1 cellular context compared by ENCODE assay signal in the genomic region with DNA sequence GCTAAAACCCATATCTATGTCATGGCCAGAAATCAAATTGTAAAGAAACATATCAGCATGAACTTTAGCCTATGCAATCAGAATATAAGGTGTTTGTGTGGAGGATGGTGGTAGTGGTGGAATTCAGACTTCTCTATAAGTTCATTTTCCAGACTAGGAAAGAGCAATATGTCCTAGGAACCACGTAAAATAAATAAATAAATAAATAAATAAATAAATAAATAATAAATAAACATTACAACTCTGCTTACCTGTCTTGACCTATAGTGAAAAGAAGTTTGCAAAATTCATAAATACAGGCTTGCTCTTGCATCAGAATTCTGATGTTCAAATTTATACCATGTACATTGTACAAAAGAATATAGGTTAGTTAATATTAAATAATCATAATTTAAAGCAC.
TF ChIP-seq lines count a peak whose summit lies in the region.

No MANE protein-coding gene starts in this region.

TF ChIP-seq in HEK293, 187 proteins besides CTCF, POLR2A, EP300 and RAD21 (continued from another document and continues in another):
- peak; percentile 87 for TF ChIP-seq ZNF394 (tag by site-specific recombination; IDR thresholded peaks at IDR 0.05; ENCODE audit: borderline replicate concordance)
- TF ChIP-seq ZNF560 (tag by site-specific recombination; IDR thresholded peaks at IDR 0.05; ENCODE audit: borderline replicate concordance): peak; percentile 11; the same call in 1 of the 2 replicates
- no peak for TF ChIP-seq ZNF132 (tag by site-specific recombination; IDR thresholded peaks at IDR 0.05; ENCODE audit: borderline replicate concordance)
- no peak for TF ChIP-seq KLF10 (tag by site-specific recombination; IDR thresholded peaks at IDR 0.05)
- TF ChIP-seq ZNF174 (tag by site-specific recombination; IDR thresholded peaks at IDR 0.05): no peak
- TF ChIP-seq ZNF2 (tag by site-specific recombination; IDR thresholded peaks at IDR 0.05): no peak
- TF ChIP-seq ZSCAN18 (tag by site-specific recombination; IDR thresholded peaks at IDR 0.05): no peak
- no peak for TF ChIP-seq ZNF335 (tag by site-specific recombination; conservative IDR thresholded peaks at IDR 0.05)
- TF ChIP-seq, protein P1, sequence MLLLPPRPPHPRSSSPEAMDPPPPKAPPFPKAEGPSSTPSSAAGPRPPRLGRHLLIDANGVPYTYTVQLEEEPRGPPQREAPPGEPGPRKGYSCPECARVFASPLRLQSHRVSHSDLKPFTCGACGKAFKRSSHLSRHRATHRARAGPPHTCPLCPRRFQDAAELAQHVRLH (tag by site-specific recombination; IDR thresholded peaks at IDR 0.05): no peak
- TF ChIP-seq ZNF692 (tag by site-specific recombination; IDR thresholded peaks at IDR 0.05): no peak
- TF ChIP-seq, protein P2, sequence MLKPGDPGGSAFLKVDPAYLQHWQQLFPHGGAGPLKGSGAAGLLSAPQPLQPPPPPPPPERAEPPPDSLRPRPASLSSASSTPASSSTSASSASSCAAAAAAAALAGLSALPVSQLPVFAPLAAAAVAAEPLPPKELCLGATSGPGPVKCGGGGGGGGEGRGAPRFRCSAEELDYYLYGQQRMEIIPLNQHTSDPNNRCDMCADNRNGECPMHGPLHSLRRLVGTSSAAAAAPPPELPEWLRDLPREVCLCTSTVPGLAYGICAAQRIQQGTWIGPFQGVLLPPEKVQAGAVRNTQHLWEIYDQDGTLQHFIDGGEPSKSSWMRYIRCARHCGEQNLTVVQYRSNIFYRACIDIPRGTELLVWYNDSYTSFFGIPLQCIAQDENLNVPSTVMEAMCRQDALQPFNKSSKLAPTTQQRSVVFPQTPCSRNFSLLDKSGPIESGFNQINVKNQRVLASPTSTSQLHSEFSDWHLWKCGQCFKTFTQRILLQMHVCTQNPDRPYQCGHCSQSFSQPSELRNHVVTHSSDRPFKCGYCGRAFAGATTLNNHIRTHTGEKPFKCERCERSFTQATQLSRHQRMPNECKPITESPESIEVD (tag by site-specific recombination; IDR thresholded peaks at IDR 0.05): no peak
- TF ChIP-seq ZNF555 (tag by site-specific recombination; conservative IDR thresholded peaks at IDR 0.05): peak; percentile 84
- TF ChIP-seq ZNF501 (tag by site-specific recombination; IDR thresholded peaks at IDR 0.05): peak; percentile 61; the same call in 1 of the 2 replicates
- 0 out of 2 replicates have a peak, but pooled peaks have one; percentile 28 for TF ChIP-seq ZNF292 (tag by site-specific recombination; IDR thresholded peaks at IDR 0.05; ENCODE audit: borderline replicate concordance, low read depth)
- 0 out of 2 replicates have a peak, but pooled peaks have one; percentile 32 for TF ChIP-seq ZNF404 (tag by site-specific recombination; IDR thresholded peaks at IDR 0.05)
- no peak for TF ChIP-seq SP2 (tag by site-specific recombination; IDR thresholded peaks at IDR 0.05)
- peak; percentile 84 for TF ChIP-seq ZNF518A (tag by site-specific recombination; conservative IDR thresholded peaks at IDR 0.05; ENCODE audit: low read depth)
- peak; percentile 74 for TF ChIP-seq ZBTB8A (tag by site-specific recombination; IDR thresholded peaks at IDR 0.05)
- TF ChIP-seq ZNF19 (tag by site-specific recombination; IDR thresholded peaks at IDR 0.05; ENCODE audit: low read depth): 0 out of 2 replicates have a peak, but pooled peaks have one; percentile 43
- TF ChIP-seq, protein P3, sequence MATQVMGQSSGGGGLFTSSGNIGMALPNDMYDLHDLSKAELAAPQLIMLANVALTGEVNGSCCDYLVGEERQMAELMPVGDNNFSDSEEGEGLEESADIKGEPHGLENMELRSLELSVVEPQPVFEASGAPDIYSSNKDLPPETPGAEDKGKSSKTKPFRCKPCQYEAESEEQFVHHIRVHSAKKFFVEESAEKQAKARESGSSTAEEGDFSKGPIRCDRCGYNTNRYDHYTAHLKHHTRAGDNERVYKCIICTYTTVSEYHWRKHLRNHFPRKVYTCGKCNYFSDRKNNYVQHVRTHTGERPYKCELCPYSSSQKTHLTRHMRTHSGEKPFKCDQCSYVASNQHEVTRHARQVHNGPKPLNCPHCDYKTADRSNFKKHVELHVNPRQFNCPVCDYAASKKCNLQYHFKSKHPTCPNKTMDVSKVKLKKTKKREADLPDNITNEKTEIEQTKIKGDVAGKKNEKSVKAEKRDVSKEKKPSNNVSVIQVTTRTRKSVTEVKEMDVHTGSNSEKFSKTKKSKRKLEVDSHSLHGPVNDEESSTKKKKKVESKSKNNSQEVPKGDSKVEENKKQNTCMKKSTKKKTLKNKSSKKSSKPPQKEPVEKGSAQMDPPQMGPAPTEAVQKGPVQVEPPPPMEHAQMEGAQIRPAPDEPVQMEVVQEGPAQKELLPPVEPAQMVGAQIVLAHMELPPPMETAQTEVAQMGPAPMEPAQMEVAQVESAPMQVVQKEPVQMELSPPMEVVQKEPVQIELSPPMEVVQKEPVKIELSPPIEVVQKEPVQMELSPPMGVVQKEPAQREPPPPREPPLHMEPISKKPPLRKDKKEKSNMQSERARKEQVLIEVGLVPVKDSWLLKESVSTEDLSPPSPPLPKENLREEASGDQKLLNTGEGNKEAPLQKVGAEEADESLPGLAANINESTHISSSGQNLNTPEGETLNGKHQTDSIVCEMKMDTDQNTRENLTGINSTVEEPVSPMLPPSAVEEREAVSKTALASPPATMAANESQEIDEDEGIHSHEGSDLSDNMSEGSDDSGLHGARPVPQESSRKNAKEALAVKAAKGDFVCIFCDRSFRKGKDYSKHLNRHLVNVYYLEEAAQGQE (tag by site-specific recombination; IDR thresholded peaks at IDR 0.05): peak; percentile 72
- no peak for TF ChIP-seq ZNF16 (tag by site-specific recombination; IDR thresholded peaks at IDR 0.05; ENCODE audit: low read depth)
- no peak for TF ChIP-seq KLF9 (tag by site-specific recombination; IDR thresholded peaks at IDR 0.05; ENCODE audit: low read depth)
- TF ChIP-seq ZNF664 (tag by site-specific recombination; IDR thresholded peaks at IDR 0.05): no peak; the same call in 1 of the 2 replicates
- no peak for TF ChIP-seq SETDB1 (IDR thresholded peaks at IDR 0.05; ENCODE audit: insufficient read length, low read length)
- TF ChIP-seq ZFP3 (tag by site-specific recombination; IDR thresholded peaks at IDR 0.05; ENCODE audit: low read depth): no peak
- peak; percentile 65 for TF ChIP-seq ZNF623 (tag by site-specific recombination; IDR thresholded peaks at IDR 0.05)
- peak; percentile 89 for TF ChIP-seq ZNF140 (tag by site-specific recombination; IDR thresholded peaks at IDR 0.05)
- TF ChIP-seq, protein P4, sequence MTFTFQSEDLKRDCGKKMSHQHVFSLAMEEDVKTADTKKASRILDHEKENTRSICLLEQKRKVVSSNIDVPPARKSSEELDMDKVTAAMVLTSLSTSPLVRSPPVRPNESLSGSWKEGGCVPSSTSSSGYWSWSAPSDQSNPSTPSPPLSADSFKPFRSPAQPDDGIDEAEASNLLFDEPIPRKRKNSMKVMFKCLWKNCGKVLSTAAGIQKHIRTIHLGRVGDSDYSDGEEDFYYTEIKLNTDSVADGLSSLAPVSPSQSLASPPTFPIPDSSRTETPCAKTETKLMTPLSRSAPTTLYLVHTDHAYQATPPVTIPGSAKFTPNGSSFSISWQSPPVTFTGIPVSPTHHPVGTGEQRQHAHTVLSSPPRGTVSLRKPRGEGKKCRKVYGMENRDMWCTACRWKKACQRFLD (tag by site-specific recombination; IDR thresholded peaks at IDR 0.05): peak; percentile 27; the same call in 1 of the 2 replicates
- peak; percentile 39; the same call in 1 of the 2 replicates for TF ChIP-seq GLI2 (tag by site-specific recombination; IDR thresholded peaks at IDR 0.05; ENCODE audit: borderline replicate concordance, low read depth)
- no peak for TF ChIP-seq ZNF596 (tag by site-specific recombination; IDR thresholded peaks at IDR 0.05)
- 0 out of 2 replicates have a peak, but pooled peaks have one; percentile 22 for TF ChIP-seq ZNF354C (tag by site-specific recombination; IDR thresholded peaks at IDR 0.05; ENCODE audit: borderline replicate concordance, low read depth)
- no peak for TF ChIP-seq ZFP41 (tag by site-specific recombination; IDR thresholded peaks at IDR 0.05; ENCODE audit: borderline replicate concordance)
- 0 out of 2 replicates have a peak, but pooled peaks have one; percentile 23 for TF ChIP-seq ZNF791 (tag by site-specific recombination; IDR thresholded peaks at IDR 0.05)
- no peak for TF ChIP-seq ZNF146 (tag by site-specific recombination; IDR thresholded peaks at IDR 0.05)
- peak; percentile 90 for TF ChIP-seq ZNF426 (tag by site-specific recombination; IDR thresholded peaks at IDR 0.05)
- 0 out of 2 replicates have a peak, but pooled peaks have one; percentile 30 for TF ChIP-seq ZNF654 (tag by site-specific recombination; IDR thresholded peaks at IDR 0.05; ENCODE audit: low read depth)
- TF ChIP-seq ZNF266 (tag by site-specific recombination; IDR thresholded peaks at IDR 0.05; ENCODE audit: low read depth): 0 out of 2 replicates have a peak, but pooled peaks have one; percentile 36
- TF ChIP-seq, protein P5, sequence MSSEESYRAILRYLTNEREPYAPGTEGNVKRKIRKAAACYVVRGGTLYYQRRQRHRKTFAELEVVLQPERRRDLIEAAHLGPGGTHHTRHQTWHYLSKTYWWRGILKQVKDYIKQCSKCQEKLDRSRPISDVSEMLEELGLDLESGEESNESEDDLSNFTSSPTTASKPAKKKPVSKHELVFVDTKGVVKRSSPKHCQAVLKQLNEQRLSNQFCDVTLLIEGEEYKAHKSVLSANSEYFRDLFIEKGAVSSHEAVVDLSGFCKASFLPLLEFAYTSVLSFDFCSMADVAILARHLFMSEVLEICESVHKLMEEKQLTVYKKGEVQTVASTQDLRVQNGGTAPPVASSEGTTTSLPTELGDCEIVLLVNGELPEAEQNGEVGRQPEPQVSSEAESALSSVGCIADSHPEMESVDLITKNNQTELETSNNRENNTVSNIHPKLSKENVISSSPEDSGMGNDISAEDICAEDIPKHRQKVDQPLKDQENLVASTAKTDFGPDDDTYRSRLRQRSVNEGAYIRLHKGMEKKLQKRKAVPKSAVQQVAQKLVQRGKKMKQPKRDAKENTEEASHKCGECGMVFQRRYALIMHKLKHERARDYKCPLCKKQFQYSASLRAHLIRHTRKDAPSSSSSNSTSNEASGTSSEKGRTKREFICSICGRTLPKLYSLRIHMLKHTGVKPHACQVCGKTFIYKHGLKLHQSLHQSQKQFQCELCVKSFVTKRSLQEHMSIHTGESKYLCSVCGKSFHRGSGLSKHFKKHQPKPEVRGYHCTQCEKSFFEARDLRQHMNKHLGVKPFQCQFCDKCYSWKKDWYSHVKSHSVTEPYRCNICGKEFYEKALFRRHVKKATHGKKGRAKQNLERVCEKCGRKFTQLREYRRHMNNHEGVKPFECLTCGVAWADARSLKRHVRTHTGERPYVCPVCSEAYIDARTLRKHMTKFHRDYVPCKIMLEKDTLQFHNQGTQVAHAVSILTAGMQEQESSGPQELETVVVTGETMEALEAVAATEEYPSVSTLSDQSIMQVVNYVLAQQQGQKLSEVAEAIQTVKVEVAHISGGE (tag by site-specific recombination; conservative IDR thresholded peaks at IDR 0.05; ENCODE audit: low read depth): peak; percentile 74
- peak; percentile 21 for TF ChIP-seq ZNF529 (tag by site-specific recombination; IDR thresholded peaks at IDR 0.05; ENCODE audit: insufficient replicate concordance)
